ENCODE assay signal across 8 cellular contexts in the genomic region with DNA sequence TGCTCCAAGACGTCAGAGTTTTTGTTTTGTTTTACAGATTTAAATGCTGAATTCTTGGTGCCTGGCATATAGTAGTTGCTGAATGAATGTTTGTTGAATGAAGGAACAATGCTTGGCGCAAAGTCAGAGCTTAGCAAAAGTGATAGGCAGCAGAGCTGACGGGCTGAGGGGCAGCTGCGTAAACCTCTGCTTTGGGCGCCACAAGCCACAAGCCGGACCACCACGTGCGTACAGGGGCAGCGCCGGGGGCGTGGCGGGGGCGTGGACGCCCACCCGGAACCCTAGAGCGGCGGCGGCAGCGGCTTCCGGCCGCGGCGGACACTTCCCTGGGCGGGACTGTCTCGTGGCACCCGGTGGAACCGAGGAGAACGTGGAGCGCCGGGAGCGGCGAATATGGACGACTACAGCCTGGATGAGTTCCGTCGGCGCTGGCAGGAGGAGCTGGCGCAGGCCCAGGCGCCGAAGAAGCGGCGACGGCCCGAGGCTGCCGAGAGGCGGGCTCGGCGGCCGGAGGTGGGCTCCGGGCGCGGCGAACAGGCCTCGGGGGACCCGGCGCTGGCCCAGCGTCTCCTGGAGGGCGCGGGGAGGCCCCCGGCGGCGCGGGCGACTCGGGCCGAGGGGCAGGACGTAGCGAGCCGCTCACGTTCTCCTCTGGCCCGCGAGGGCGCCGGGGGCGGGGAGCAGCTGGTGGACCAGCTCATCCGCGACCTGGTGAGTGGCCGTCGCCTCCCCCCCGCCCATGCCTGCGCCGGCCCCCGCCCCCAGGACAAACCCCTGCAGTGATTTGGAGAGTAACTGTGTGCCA. TPM values are rescaled to one million over a fixed set of nuclear protein-coding genes. Genes with fewer than 3 reads are reported as not detected.
DNase-seq lines count a peak whose midpoint lies in the region; ATAC-seq and TF ChIP-seq lines count a peak whose summit lies in the region.

Gene FBXW8, plus strand, starts transcription at position 306 of the 805 bp plus-strand sequence. Its CDS starts 88 bp downstream, at position 394.

- no peaks in the 10 kb centered on the region for H3K9me3 ChIP-seq in BLaER1 treated with 17β-estradiol and CSF1 and Interleukin-3, amounts not matched to agents 10 nM and 100 nM (replicated peaks in 1 of 11)

- no peaks in the 10 kb centered on the region for H3K9me3 Mint-ChIP-seq in endothelial cell (ENCODE audit: unreplicated experiment)
- peaks cover 3% of the 10 kb centered on the region for H3K9me3 Mint-ChIP-seq in mesothelial cell of epicardium

- peak within 1 kb of the TSS; percentile 92 to 98 (median 95) for H3K9ac ChIP-seq in BLaER1 treated with 17β-estradiol and CSF1 and Interleukin-3, amounts not matched to agents 10 nM and 100 nM

- H3K27me3 Mint-ChIP-seq in endothelial cell (ENCODE audit: unreplicated experiment): no peaks in the 10 kb centered on the region
- H3K27me3 Mint-ChIP-seq in mesothelial cell of epicardium (ENCODE audit: low read depth): peaks cover 4% of the 10 kb centered on the region

- H3K4me2 ChIP-seq in BLaER1 treated with 17β-estradiol and CSF1 and Interleukin-3, amounts not matched to agents 10 nM and 100 nM: peak within 1 kb of the TSS; percentile 74 to 94 (median 91)

- TF ChIP-seq CTCF in endothelial cell (IDR thresholded peaks at IDR 0.05; ENCODE audit: unreplicated experiment) (no peak), mesothelial cell of epicardium (IDR thresholded peaks at IDR 0.05; ENCODE audit: unreplicated experiment) (no peak)

- peak within 1 kb of the TSS; percentile 86 to 97 (median 92) for H3K4me3 ChIP-seq in BLaER1 treated with 17β-estradiol and CSF1 and Interleukin-3, amounts not matched to agents 10 nM and 100 nM

- no peaks in the 10 kb centered on the region for H3K36me3 Mint-ChIP-seq in endothelial cell (ENCODE audit: low read depth, unreplicated experiment)
- H3K36me3 Mint-ChIP-seq in mesothelial cell of epicardium: peaks cover 13% of the 10 kb centered on the region

- H3K4me1 ChIP-seq in BLaER1 treated with 17β-estradiol and CSF1 and Interleukin-3, amounts not matched to agents 10 nM and 100 nM: peaks cover 13 to 20% (median 17%) of the 10 kb centered on the region in 10 experiments

- DNase-seq in GM19238 (ENCODE audit: insufficient read length, low spot score): peak; percentile 79
- peak; percentile 93 for DNase-seq in NCI-H82 (lab: John Stamatoyannopoulos, UW)
- peak; percentile 51 to 58 (median 57) for DNase-seq in activated CD8-positive, alpha-beta memory T cell treated with anti-CD3 and anti-CD28 coated beads for 48 hours (ENCODE audit: low read depth in 2 of 3, low spot score in 2 of 3)
- peak; percentile 75 for DNase-seq in endothelial cell (ENCODE audit: low spot score)
- DNase-seq in mesothelial cell of epicardium (ENCODE audit: low spot score in 2 of 2, unreplicated experiment in 2 of 2): peak; percentile 51 to 72
- DNase-seq in stimulated activated CD8-positive, alpha-beta memory T cell treated with anti-CD3 and anti-CD28 coated beads, Interleukin-2, amount 100 ng/mL, for 1 hour (ENCODE audit: low read depth in 2 of 2): peak; percentile 39 to 41

- no peaks in the 10 kb centered on the region for H3K27me3 ChIP-seq in BLaER1 treated with 17β-estradiol and CSF1 and Interleukin-3, amounts not matched to agents 10 nM and 100 nM

- H3K4me1 Mint-ChIP-seq in endothelial cell (ENCODE audit: unreplicated experiment) (peaks cover 8% of the 10 kb centered on the region), mesothelial cell of epicardium (peaks cover 20% of the 10 kb centered on the region)

- peaks cover 0 to 29% (median 21%) of the 10 kb centered on the region in 11 experiments; a peak in 18 of 22 replicates for H3K36me3 ChIP-seq in BLaER1 treated with 17β-estradiol and CSF1 and Interleukin-3, amounts not matched to agents 10 nM and 100 nM

- peak; percentile 68 for ATAC-seq in HG03378 (IDR thresholded peaks at IDR 0.05; ENCODE audit: unreplicated experiment)

- H4K20me1 ChIP-seq in BLaER1 treated with 17β-estradiol and CSF1 and Interleukin-3, amounts not matched to agents 10 nM and 100 nM: peaks cover 5 to 44% (median 15%) of the 10 kb centered on the region in 11 experiments; a peak in 15 of 22 replicates

- H3K27ac Mint-ChIP-seq in endothelial cell (ENCODE audit: unreplicated experiment) (no peak within 1 kb of the TSS), mesothelial cell of epicardium (peak within 1 kb of the TSS; percentile 94)

- H3K4me3 Mint-ChIP-seq in endothelial cell (ENCODE audit: unreplicated experiment) (peak within 1 kb of the TSS; percentile 94), mesothelial cell of epicardium (peak within 1 kb of the TSS; percentile 81)

- H3K27ac ChIP-seq in BLaER1 treated with 17β-estradiol and CSF1 and Interleukin-3, amounts not matched to agents 10 nM and 100 nM: peak within 1 kb of the TSS; percentile 83 to 95 (median 93)

RNA-seq across cellular contexts. Expression of gene FBXW8, which starts in this region (rescaled TPM):
- total RNA-seq in endothelial cell (ENCODE audit: unreplicated experiment): 17.8 TPM
- 38.1 to 40.1 TPM (median 40.0 TPM) in 3 replicates for total RNA-seq in mesothelial cell of epicardium

Comparison
In these comparisons a context has a peak if more than half of its experiments do, and no peak if none do; other contexts are left out.
1. Peak in every context shown above with its lines: DNase-seq, ATAC-seq, H3K4me3 ChIP-seq and H3K27ac ChIP-seq.
2. DNase-seq: peak in every context shown above with its lines; median percentile 93 in NCI-H82; 79 in GM19238; 75 in endothelial cell; 62 in mesothelial cell of epicardium; 57 in activated CD8-positive, alpha-beta memory T cell treated with anti-CD3 and anti-CD28 coated beads for 48 hours; 40 in stimulated activated CD8-positive, alpha-beta memory T cell treated with anti-CD3 and anti-CD28 coated beads, Interleukin-2, amount 100 ng/mL, for 1 hour.